ENCODE assay signal across 10 cellular contexts in genomic region chr4:75727073-75727472, GRCh38. TPM values are rescaled to one million over a fixed set of nuclear protein-coding genes. Genes with fewer than 3 reads are reported as not detected.
DNase-seq lines count a peak whose midpoint lies in the region; ATAC-seq, FAIRE-seq and TF ChIP-seq lines count a peak whose summit lies in the region.
"Had no signal": no experiment of that assay in that cellular context is flagged by ENCODE, and none has a peak within 500 bp of the region (broad histone marks: within the 10 kb centered on the region; RNA-seq: fewer than 3 reads in every experiment).

No MANE protein-coding gene starts in this region.

- CTCF ChIA-PET in CD4-positive, alpha-beta T cell (lab: Charles Lee), result interaction anchor here (1.1 to 1.2 kb wide), 3 partner anchors 13 to 169 kb away, joined by 3 read pairs; partner anchors contain the start of gene G3BP2
- CTCF ChIA-PET in H1 (lab: Charles Lee; ENCODE audit: partially characterized antibody), result interaction anchor here (0.8 to 5.7 kb wide), 5 partner anchors 12 to 74 kb away, joined by 3 to 35 read pairs (median 4); no protein-coding TSS in a partner anchor

- peaks cover 25% of the 10 kb centered on the region for H3K36me3 Mint-ChIP-seq in CD4-positive, alpha-beta T cell (ENCODE audit: low read depth)
- peaks cover 1% of the 10 kb centered on the region for H3K36me3 Mint-ChIP-seq in progenitor cell of endocrine pancreas (ENCODE audit: insufficient read depth)

- H2AK5ac ChIP-seq in H1 (ENCODE audit: low read depth, low read length), result no peak overlapping the region

- TF ChIP-seq RAD21 in H1 (IDR thresholded peaks at IDR 0.05 in 1 of 2, conservative IDR thresholded peaks at IDR 0.05 in 1 of 2; ENCODE audit: low read depth in 2 of 2, low read length in 2 of 2), result no peak

- H4K5ac ChIP-seq in H1 (ENCODE audit: insufficient read length, low read depth, low read length), result no peak overlapping the region

- no peak for TF ChIP-seq EP300 in H1 (IDR thresholded peaks at IDR 0.05; ENCODE audit: borderline replicate concordance in 1 of 2, low read depth in 2 of 2, low read length in 2 of 2)

- intact Hi-C loops in CD4-positive, alpha-beta T cell (cut with DNase I, micrococcal nuclease), result loop anchor here in 1 of 2 experiments (2.0 to 5.0 kb wide), 3 partner anchors 214 to 1430 kb away; partner anchors contain the start of genes CCNG2, NAAA, RCHY1 and THAP6

- peak overlapping the region; percentile 87 for H3K4me2 ChIP-seq in Loucy (ENCODE audit: low read depth, low read length, poor library complexity, severe bottlenecking)
- H3K4me2 ChIP-seq in H1 (ENCODE audit: insufficient read depth in 1 of 2, low read depth in 2 of 2, low read length in 2 of 2), result peak overlapping the region; percentile 83 to 99

- no peak overlapping the region for H4K8ac ChIP-seq in H1 (ENCODE audit: extremely low read depth, insufficient read depth, low read length)

- H3K79me2 ChIP-seq in Loucy (ENCODE audit: insufficient read depth, low read length), result peaks cover 85% of the 10 kb centered on the region
- H3K79me2 ChIP-seq in H1 (ENCODE audit: control insufficient read depth in 1 of 2, insufficient read depth in 2 of 2, low read length in 2 of 2), result peaks cover 34 to 92% of the 10 kb centered on the region in 2 experiments

- no peak for FAIRE-seq in H1 (lab: Jason Lieb, UNC)
- FAIRE-seq: endometrium had no signal

- no peak for TF ChIP-seq CTCF in CD4-positive, alpha-beta T cell (IDR thresholded peaks at IDR 0.05)
- no peak for TF ChIP-seq CTCF in Loucy (conservative IDR thresholded peaks at IDR 0.05; ENCODE audit: low read length)
- no peak for TF ChIP-seq CTCF in H1 (IDR thresholded peaks at IDR 0.05; ENCODE audit: control extremely low read depth in 1 of 3, insufficient read depth in 1 of 3, low read depth in 1 of 3, low read length in 3 of 3)
- no peak for TF ChIP-seq CTCF in progenitor cell of endocrine pancreas (IDR thresholded peaks at IDR 0.05; ENCODE audit: unreplicated experiment)

- TF ChIP-seq POLR2A in H1 (IDR thresholded peaks at IDR 0.05; ENCODE audit: control extremely low read depth in 1 of 2, low read depth in 2 of 2, low read length in 2 of 2), result no peak

- peaks cover 59% of the 10 kb centered on the region for H3K4me1 ChIP-seq in Loucy (ENCODE audit: insufficient read depth, low read length, poor library complexity, severe bottlenecking)
- H3K4me1 ChIP-seq in H1 (replicated peaks in 1 of 4; ENCODE audit: control insufficient read depth in 3 of 4, insufficient read depth in 4 of 4, low read length in 3 of 4), result peaks cover 0 to 8% (median under 1%) of the 10 kb centered on the region in 4 experiments; a peak in 6 of 7 replicates

- ATAC-seq in CD4-positive, alpha-beta T cell (ENCODE audit: poor library complexity), result no peak
- no peak for ATAC-seq in GM18517 (IDR thresholded peaks at IDR 0.05; ENCODE audit: unreplicated experiment)

- POLR2A ChIA-PET in CD4-positive, alpha-beta T cell (lab: Charles Lee), result interaction anchor here (1.0 to 3.0 kb wide), 4 partner anchors 52 to 214 kb away, joined by 4 to 16 read pairs (median 4); partner anchors contain the start of genes NAAA, RCHY1 and THAP6
- POLR2A ChIA-PET in H1 (lab: Charles Lee; ENCODE audit: partially characterized antibody), result interaction anchor here (0.6 to 10.3 kb wide), 7 partner anchors 13 to 236 kb away, joined by 3 to 117 read pairs (median 3); partner anchors contain the start of gene G3BP2

- no peak overlapping the region for H2BK12ac ChIP-seq in H1 (ENCODE audit: low read depth, low read length)

- H3K4ac ChIP-seq in H1 (replicated peaks; ENCODE audit: insufficient read length, low read depth, low read length), result no peak overlapping the region

- WGBS in H1 (ENCODE audit: extremely low coverage in 1 of 2, insufficient coverage in 1 of 2, insufficient read length in 1 of 2, insufficient replicate concordance in 2 of 2, low coverage in 1 of 2, low lambda C conversion rate in 2 of 2, missing lambda C conversion rate in 1 of 2), 2 experiments, result 85% methylated on average over 1 of the region's 1 CpG; no CpG with 5 or more reads in 1 of the 2 experiments

- H3K18ac ChIP-seq in H1 (ENCODE audit: extremely low read depth, low read length), result no peak overlapping the region

- peaks cover 65% of the 10 kb centered on the region for H3K4me1 Mint-ChIP-seq in CD4-positive, alpha-beta T cell (ENCODE audit: low read depth)
- H3K4me1 Mint-ChIP-seq in progenitor cell of endocrine pancreas (ENCODE audit: low read depth), result peaks cover 30% of the 10 kb centered on the region

- no peak overlapping the region for H3K23ac ChIP-seq in H1 (ENCODE audit: insufficient read length)

- peak overlapping the region; percentile 74 for H3K4me3 ChIP-seq in Loucy (ENCODE audit: low read length, poor library complexity, severe bottlenecking)
- peak overlapping the region in 2 of 4 experiments; percentile 80 to 86; a peak in 3 of 8 replicates for H3K4me3 ChIP-seq in H1 (ENCODE audit: extremely low read depth in 1 of 4, insufficient read depth in 2 of 4, low read depth in 3 of 4, low read length in 4 of 4)

- no peaks in the 10 kb centered on the region for H3K27me3 ChIP-seq in CD4-positive, alpha-beta T cell (ENCODE audit: control insufficient read depth, insufficient read depth, low read length)
- H3K27me3 ChIP-seq in Loucy (ENCODE audit: insufficient read depth, low read length, poor library complexity, severe bottlenecking) (no peaks in the 10 kb centered on the region), H1 (replicated peaks in 1 of 4; ENCODE audit: control insufficient read depth in 3 of 4, extremely low read depth in 1 of 4, insufficient read depth in 3 of 4, low read length in 3 of 4) (no peaks in the 10 kb centered on the region)

- peak overlapping the region; percentile 99 for H3K4me3 Mint-ChIP-seq in CD4-positive, alpha-beta T cell
- H3K4me3 Mint-ChIP-seq in progenitor cell of endocrine pancreas (ENCODE audit: low read depth), result peak overlapping the region; percentile 100

- H3K9me2 ChIP-seq in Loucy (replicated peaks; ENCODE audit: low read depth, low read length), result no peaks in the 10 kb centered on the region

- peak overlapping the region; percentile 95 for H3K27ac Mint-ChIP-seq in CD4-positive, alpha-beta T cell
- H3K27ac Mint-ChIP-seq in progenitor cell of endocrine pancreas, result peak overlapping the region; percentile 16

- no peak for DNase-seq in CD4-positive, alpha-beta T cell
- no peak for DNase-seq in H1 (ENCODE audit: low read depth in 1 of 2, low spot score in 2 of 2)
- DNase-seq in progenitor cell of endocrine pancreas (ENCODE audit: low spot score, unreplicated experiment), result no peak
- DNase-seq in cerebellar cortex (ENCODE audit: low spot score), result no peak
- no peak for DNase-seq in GDM1 (lab: John Stamatoyannopoulos, UW)
- no peak for DNase-seq in SKM-1 (lab: John Stamatoyannopoulos, UW; ENCODE audit: unreplicated experiment)
- DNase-seq: NCI-H526 had no signal

- peak overlapping the region; percentile 86 for H3K9ac ChIP-seq in Loucy (ENCODE audit: low read depth, low read length, poor library complexity, severe bottlenecking)
- peak overlapping the region in 1 of 4 experiments; percentile 37; a peak in 1 of 7 replicates for H3K9ac ChIP-seq in H1 (replicated peaks in 1 of 4; ENCODE audit: extremely low read depth in 1 of 4, low read depth in 3 of 4, low read length in 3 of 4)

- no peak overlapping the region for H2BK20ac ChIP-seq in H1 (ENCODE audit: low read length)

- no peaks in the 10 kb centered on the region for H3K9me3 Mint-ChIP-seq in CD4-positive, alpha-beta T cell
- H3K9me3 Mint-ChIP-seq in progenitor cell of endocrine pancreas (ENCODE audit: low read depth), result no peaks in the 10 kb centered on the region

- peak overlapping the region; percentile 19 for H3K27ac ChIP-seq in CD4-positive, alpha-beta T cell (ENCODE audit: low read depth, low read length)
- no peak overlapping the region for H3K27ac ChIP-seq in H1 (ENCODE audit: low read depth, low read length)

- no peak overlapping the region for H2BK15ac ChIP-seq in H1 (ENCODE audit: low read length)

- 0 out of 2 replicates have a peak, but pooled peaks cover 1% of the 10 kb centered on the region for H3K79me1 ChIP-seq in H1 (ENCODE audit: low read depth, low read length)

- H2BK5ac ChIP-seq in H1 (ENCODE audit: low read depth, low read length), result no peak overlapping the region

- H3F3A ChIP-seq in Loucy (ENCODE audit: low read depth), result no peaks in the 10 kb centered on the region

- no peaks in the 10 kb centered on the region for H3K9me3 ChIP-seq in CD4-positive, alpha-beta T cell (ENCODE audit: control insufficient read depth, low read length)
- H3K9me3 ChIP-seq in Loucy (ENCODE audit: insufficient read depth, low read depth, low read length), result no peaks in the 10 kb centered on the region
- H3K9me3 ChIP-seq in H1 (ENCODE audit: insufficient read depth in 2 of 2, low read depth in 1 of 2, low read length in 1 of 2), result no peaks in the 10 kb centered on the region; a peak in 1 of 4 replicates

- peaks cover 8% of the 10 kb centered on the region for H3K23me2 ChIP-seq in H1 (ENCODE audit: low read depth, low read length)

- H3K14ac ChIP-seq in H1 (ENCODE audit: insufficient read length), result no peak overlapping the region

- no peaks in the 10 kb centered on the region for H3K27me3 Mint-ChIP-seq in CD4-positive, alpha-beta T cell
- no peaks in the 10 kb centered on the region for H3K27me3 Mint-ChIP-seq in progenitor cell of endocrine pancreas

- H4K91ac ChIP-seq in H1 (replicated peaks; ENCODE audit: insufficient read length, low read length), result no peak overlapping the region

- no peak overlapping the region for H2AFZ ChIP-seq in Loucy (ENCODE audit: low read length)
- no peak overlapping the region for H2AFZ ChIP-seq in H1 (ENCODE audit: low read length)

- no peak overlapping the region for H2BK120ac ChIP-seq in H1 (replicated peaks; ENCODE audit: low read depth, low read length)

- no peaks in the 10 kb centered on the region for H3K36me3 ChIP-seq in Loucy (ENCODE audit: insufficient read depth, low read length)
- H3K36me3 ChIP-seq in H1 (ENCODE audit: control insufficient read depth in 2 of 4, insufficient read depth in 4 of 4, low read length in 3 of 4), result no peaks in the 10 kb centered on the region; a peak in 1 of 8 replicates

- no peak overlapping the region for H3K56ac ChIP-seq in H1 (replicated peaks; ENCODE audit: insufficient read length, low read depth, low read length)

- peaks cover 35% of the 10 kb centered on the region for H4K20me1 ChIP-seq in Loucy (ENCODE audit: insufficient read depth, low read length, poor library complexity, severe bottlenecking)
- peaks cover 0 to 3% of the 10 kb centered on the region in 2 experiments for H4K20me1 ChIP-seq in H1 (replicated peaks in 1 of 2; ENCODE audit: control insufficient read depth in 1 of 2, insufficient read depth in 2 of 2, low read length in 2 of 2)

RNA-seq across cellular contexts. Expression of gene USO1, which starts 2.7 kb away (rescaled TPM):
- 10 to 100 TPM; 10.5 to 10.9 TPM for total RNA-seq in CD4-positive, alpha-beta T cell
- 190 and 198 TPM in 2 replicates for total RNA-seq in H1 (2021; fragmentation: NEBNext Ultra II Directional; extraction: Animal tissue kit (Norgen Biotek cat#: 25700))
- polyA plus RNA-seq in H1 (2011; rRNA removed), result 39.8 and 57.3 TPM in 2 replicates
- 77.3 TPM for polyA plus RNA-seq in H1 (2011; cell fraction: cytosol; rRNA removed)
- polyA plus RNA-seq in H1 (2011; cell fraction: nucleus; rRNA removed), result 88.8 TPM
- 60.6 to 118 TPM (median 75.0 TPM) in 4 replicates for polyA plus RNA-seq in H1 (2012, experiment 1 of 2)
- 8.1 TPM for polyA plus RNA-seq in H1 (2012, experiment 2 of 2)
- 172 TPM for polyA plus RNA-seq in H1 (2013, experiment 1 of 2)
- 173 TPM for polyA plus RNA-seq in H1 (2013, experiment 2 of 2)
- 100 and 129 TPM in 2 replicates for polyA minus RNA-seq in H1 (2011; rRNA and poly(A)+ RNA removed)
- 68.5 TPM for polyA minus RNA-seq in H1 (2011; cell fraction: cytosol; rRNA and poly(A)+ RNA removed)
- polyA minus RNA-seq in H1 (2011; cell fraction: nucleus; rRNA and poly(A)+ RNA removed), result 180 TPM
- 54.4 and 54.9 TPM in 2 replicates for total RNA-seq in progenitor cell of endocrine pancreas

RNA-seq across cellular contexts. Expression of gene G3BP2, which starts 53.9 kb away (rescaled TPM):
- 100 to 1,000 TPM; 319 to 322 TPM for total RNA-seq in CD4-positive, alpha-beta T cell
- 378 and 388 TPM in 2 replicates for total RNA-seq in H1 (2021; fragmentation: NEBNext Ultra II Directional; extraction: Animal tissue kit (Norgen Biotek cat#: 25700))
- polyA plus RNA-seq in H1 (2011; rRNA removed), result 78.2 and 83.7 TPM in 2 replicates
- polyA plus RNA-seq in H1 (2011; cell fraction: cytosol; rRNA removed), result 144 TPM
- 56.7 TPM for polyA plus RNA-seq in H1 (2011; cell fraction: nucleus; rRNA removed)
- 148 to 255 TPM (median 185 TPM) in 4 replicates for polyA plus RNA-seq in H1 (2012, experiment 1 of 2)
- 20.2 TPM for polyA plus RNA-seq in H1 (2012, experiment 2 of 2)
- polyA plus RNA-seq in H1 (2013, experiment 1 of 2), result 174 TPM
- 179 TPM for polyA plus RNA-seq in H1 (2013, experiment 2 of 2)
- 159 and 221 TPM in 2 replicates for polyA minus RNA-seq in H1 (2011; rRNA and poly(A)+ RNA removed)
- 113 TPM for polyA minus RNA-seq in H1 (2011; cell fraction: cytosol; rRNA and poly(A)+ RNA removed)
- 140 TPM for polyA minus RNA-seq in H1 (2011; cell fraction: nucleus; rRNA and poly(A)+ RNA removed)
- 157 and 168 TPM in 2 replicates for total RNA-seq in progenitor cell of endocrine pancreas
